Comparison of ENCODE assay signal across 8 cellular contexts in the genomic region with DNA sequence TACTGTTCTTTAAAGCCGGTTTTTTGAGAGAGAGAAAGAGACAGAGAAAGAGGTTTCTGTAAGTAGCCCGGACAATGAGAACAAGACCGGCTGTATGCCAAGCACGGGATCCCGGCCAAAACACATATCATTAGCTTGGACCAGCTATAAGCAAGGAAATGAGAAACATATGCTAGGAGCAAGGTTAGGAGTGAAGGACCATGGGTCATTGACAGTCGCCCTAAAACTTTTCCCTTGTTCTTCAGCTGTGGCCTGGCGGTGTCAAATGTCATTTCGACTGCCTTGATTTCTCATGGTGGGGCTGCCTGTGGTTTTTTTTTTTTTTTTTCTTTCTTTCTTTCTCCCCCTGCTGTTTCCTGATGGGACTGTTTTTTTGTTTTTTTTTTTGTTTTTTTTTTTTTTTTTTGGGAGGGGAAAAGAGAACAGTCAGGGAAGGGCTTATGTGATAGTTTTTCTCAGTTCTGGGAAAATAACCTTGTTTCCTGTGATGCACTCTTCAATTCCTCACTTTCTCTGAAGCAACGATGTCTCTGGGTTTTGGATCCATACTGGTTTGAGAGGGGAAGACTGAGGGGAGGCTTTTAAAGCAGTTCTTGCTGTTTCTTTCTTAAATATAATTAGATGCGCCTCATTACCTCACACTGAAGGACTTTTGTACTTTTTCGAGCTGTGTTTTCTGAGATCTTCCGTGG.
DNase-seq lines count a peak whose midpoint lies in the region; ATAC-seq, FAIRE-seq and TF ChIP-seq lines count a peak whose summit lies in the region.

No MANE protein-coding gene starts in this region.

- CTCF ChIA-PET in A549 (lab: Yijun Ruan, JAX), result interaction anchor here (0.6 to 1.7 kb wide), 9 partner anchors 13 to 973 kb away, joined by 3 to 5 read pairs (median 4); no protein-coding TSS in a partner anchor

- POLR2A ChIA-PET in A549 (lab: Yijun Ruan, JAX), result interaction anchor here (0.8 kb wide), 1 partner anchor 118 kb away, joined by 3 read pairs; no protein-coding TSS in a partner anchor

- TF ChIP-seq CTCF in A549 (IDR thresholded peaks at IDR 0.05) (peak; percentile 19; the same call in 1 of the 3 replicates), LNCaP clone FGC (IDR thresholded peaks at IDR 0.05; ENCODE audit: control insufficient read depth, extremely low read depth, insufficient read depth) (no peak), astrocyte of the spinal cord (IDR thresholded peaks at IDR 0.05; ENCODE audit: low read depth, low read length) (peak; percentile 33)

- H3K4me3 ChIP-seq in A549 (no peak overlapping the region), LNCaP clone FGC (ENCODE audit: low read depth, low read length) (no peak overlapping the region), astrocyte of the spinal cord (ENCODE audit: low read depth, low read length) (no peak overlapping the region)

- peak overlapping the region in 1 of 2 experiments; percentile 41; a peak in 3 of 6 replicates for H3K27ac ChIP-seq in A549

- H3K4me1 ChIP-seq in A549, result peaks cover 15% of the 10 kb centered on the region; the same call in 2 of the 3 replicates

- ATAC-seq in A549 (peak in 1 of 2 experiments; percentile 43; a peak in 3 of 6 replicates), GM21381 (IDR thresholded peaks at IDR 0.05; ENCODE audit: unreplicated experiment) (no peak), HG03097 (IDR thresholded peaks at IDR 0.05; ENCODE audit: low FRiP score, unreplicated experiment) (no peak)

- TF ChIP-seq EP300 in A549 (IDR thresholded peaks at IDR 0.05), result no peak

- no peak for FAIRE-seq in A549 (lab: Jason Lieb, UNC)

- WGBS in A549 (ENCODE audit: missing lambda C conversion rate), result 81% methylated on average over 12 of the region's 12 CpGs

- no peak; a peak in 1 of 5 replicates for TF ChIP-seq RAD21 in A549 (conservative IDR thresholded peaks at IDR 0.05 in 1 of 2, IDR thresholded peaks at IDR 0.05 in 1 of 2)

- no peak overlapping the region for H3K4me2 ChIP-seq in A549

- H3K9me3 ChIP-seq in A549, result no peaks in the 10 kb centered on the region

- in situ Hi-C loops in astrocyte of the spinal cord (cut with HindIII; ENCODE audit: low sequenced_read_pairs), result no loop called here

- TF ChIP-seq POLR2A in A549 (IDR thresholded peaks at IDR 0.05; ENCODE audit: low read length), result no peak

- DNase-seq in A549 (ENCODE audit: low read depth in 1 of 2, low spot score in 1 of 2) (peak in 1 of 2 experiments; percentile 36), LNCaP clone FGC (ENCODE audit: low read depth) (peak; percentile 82), astrocyte of the spinal cord (ENCODE audit: low read depth, low spot score) (peak; percentile 97), islet precursor cell (peak; percentile 65), superior temporal gyrus (ENCODE audit: extremely low spot score) (peak; percentile 46), NCI-H187 treated with DMSO at 0.1 percent for 48 hours (lab: John Stamatoyannopoulos, UW) (no peak)

TF ChIP-seq in A549, 52 proteins besides CTCF, POLR2A, EP300 and RAD21:
- no peak for TF ChIP-seq CEBPB (IDR thresholded peaks at IDR 0.05)
- TF ChIP-seq, protein P1, sequence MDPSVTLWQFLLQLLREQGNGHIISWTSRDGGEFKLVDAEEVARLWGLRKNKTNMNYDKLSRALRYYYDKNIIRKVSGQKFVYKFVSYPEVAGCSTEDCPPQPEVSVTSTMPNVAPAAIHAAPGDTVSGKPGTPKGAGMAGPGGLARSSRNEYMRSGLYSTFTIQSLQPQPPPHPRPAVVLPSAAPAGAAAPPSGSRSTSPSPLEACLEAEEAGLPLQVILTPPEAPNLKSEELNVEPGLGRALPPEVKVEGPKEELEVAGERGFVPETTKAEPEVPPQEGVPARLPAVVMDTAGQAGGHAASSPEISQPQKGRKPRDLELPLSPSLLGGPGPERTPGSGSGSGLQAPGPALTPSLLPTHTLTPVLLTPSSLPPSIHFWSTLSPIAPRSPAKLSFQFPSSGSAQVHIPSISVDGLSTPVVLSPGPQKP (IDR thresholded peaks at IDR 0.05; ENCODE audit: low read depth, low read length), result no peak
- TF ChIP-seq FOSL2 (IDR thresholded peaks at IDR 0.05), result no peak
- TF ChIP-seq FOSL2 (CRISPR knock-in tag; IDR thresholded peaks at IDR 0.05), result no peak
- TF ChIP-seq, protein P2, sequence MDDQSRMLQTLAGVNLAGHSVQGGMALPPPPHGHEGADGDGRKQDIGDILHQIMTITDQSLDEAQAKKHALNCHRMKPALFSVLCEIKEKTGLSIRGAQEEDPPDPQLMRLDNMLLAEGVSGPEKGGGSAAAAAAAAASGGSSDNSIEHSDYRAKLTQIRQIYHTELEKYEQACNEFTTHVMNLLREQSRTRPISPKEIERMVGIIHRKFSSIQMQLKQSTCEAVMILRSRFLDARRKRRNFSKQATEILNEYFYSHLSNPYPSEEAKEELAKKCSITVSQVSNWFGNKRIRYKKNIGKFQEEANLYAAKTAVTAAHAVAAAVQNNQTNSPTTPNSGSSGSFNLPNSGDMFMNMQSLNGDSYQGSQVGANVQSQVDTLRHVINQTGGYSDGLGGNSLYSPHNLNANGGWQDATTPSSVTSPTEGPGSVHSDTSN (IDR thresholded peaks at IDR 0.05), result no peak
- no peak for TF ChIP-seq ZC3H11A (IDR thresholded peaks at IDR 0.05)
- no peak for TF ChIP-seq JUN (IDR thresholded peaks at IDR 0.05)
- TF ChIP-seq EHMT2 (IDR thresholded peaks at IDR 0.05; ENCODE audit: low read depth), result no peak
- TF ChIP-seq RCOR1 (IDR thresholded peaks at IDR 0.05; ENCODE audit: low read depth, low read length), result no peak
- no peak for TF ChIP-seq HOXA7 (CRISPR knock-in tag; IDR thresholded peaks at IDR 0.05)
- no peak for TF ChIP-seq JUNB (IDR thresholded peaks at IDR 0.05)
- no peak for TF ChIP-seq PHF8 (IDR thresholded peaks at IDR 0.05; ENCODE audit: borderline replicate concordance, low read depth)
- TF ChIP-seq MAZ (IDR thresholded peaks at IDR 0.05; ENCODE audit: borderline replicate concordance, low read depth, low read length), result no peak
- no peak for TF ChIP-seq MYC (IDR thresholded peaks at IDR 0.05; ENCODE audit: borderline replicate concordance, low read length)
- no peak for TF ChIP-seq KDM5A (IDR thresholded peaks at IDR 0.05)
